ENCODE assay signal across 1 cellular context in genomic region chr14:103711516-103712431, GRCh38.
TF ChIP-seq lines count a peak whose summit lies in the region.

No MANE protein-coding gene starts in this region.

TF ChIP-seq in HEK293, 187 proteins besides CTCF, POLR2A, EP300 and RAD21 (continued from another document):
- TF ChIP-seq ZFP3 (tag by site-specific recombination; IDR thresholded peaks at IDR 0.05; ENCODE audit: low read depth) (no peak), ZNF211 (tag by site-specific recombination; IDR thresholded peaks at IDR 0.05; ENCODE audit: low read depth) (no peak), ZNF335 (tag by site-specific recombination; conservative IDR thresholded peaks at IDR 0.05) (no peak), ZNF600 (tag by site-specific recombination; IDR thresholded peaks at IDR 0.05) (peak; percentile 8; the same call in 1 of the 2 replicates), ZNF747 (tag by site-specific recombination; IDR thresholded peaks at IDR 0.05) (no peak), ZBTB7A (tag by site-specific recombination; IDR thresholded peaks at IDR 0.05; ENCODE audit: low read depth) (no peak), MEIS1 (CRISPR knock-in tag; IDR thresholded peaks at IDR 0.05; ENCODE audit: borderline replicate concordance) (no peak), BCL11B (tag by site-specific recombination; IDR thresholded peaks at IDR 0.05; ENCODE audit: low read depth) (no peak), ZNF146 (tag by site-specific recombination; IDR thresholded peaks at IDR 0.05) (no peak), SCRT2 (tag by site-specific recombination; IDR thresholded peaks at IDR 0.05) (no peak), ZNF302 (tag by site-specific recombination; IDR thresholded peaks at IDR 0.05; ENCODE audit: low read depth) (no peak), ZNF341 (tag by site-specific recombination; IDR thresholded peaks at IDR 0.05; ENCODE audit: low read depth) (no peak), GLIS1 (tag by site-specific recombination; IDR thresholded peaks at IDR 0.05) (peak; percentile 92), ZBTB20 (tag by site-specific recombination; IDR thresholded peaks at IDR 0.05) (no peak), ZNF426 (tag by site-specific recombination; IDR thresholded peaks at IDR 0.05) (no peak), GLI2 (tag by site-specific recombination; IDR thresholded peaks at IDR 0.05; ENCODE audit: borderline replicate concordance, low read depth) (no peak), ZNF692 (tag by site-specific recombination; IDR thresholded peaks at IDR 0.05) (peak; percentile 85), ZBTB26 (tag by site-specific recombination; optimal IDR thresholded peaks at IDR 0.05) (no peak), SP3 (tag by site-specific recombination; IDR thresholded peaks at IDR 0.05) (no peak), HOXC10 (CRISPR knock-in tag; IDR thresholded peaks at IDR 0.05) (no peak), IKZF3 (tag by site-specific recombination; IDR thresholded peaks at IDR 0.05) (peak; percentile 36; the same call in 1 of the 2 replicates), ZNF768 (tag by site-specific recombination; IDR thresholded peaks at IDR 0.05) (no peak), ZNF24 (tag by site-specific recombination; IDR thresholded peaks at IDR 0.05) (no peak), ZNF513 (tag by site-specific recombination; IDR thresholded peaks at IDR 0.05) (no peak), ZFHX2 (tag by site-specific recombination; conservative IDR thresholded peaks at IDR 0.05) (no peak), ZNF48 (tag by site-specific recombination; IDR thresholded peaks at IDR 0.05) (no peak), ZBTB6 (tag by site-specific recombination; IDR thresholded peaks at IDR 0.05) (no peak), ZNF76 (tag by site-specific recombination; IDR thresholded peaks at IDR 0.05; ENCODE audit: borderline replicate concordance, low read depth) (no peak), ZNF112 (tag by site-specific recombination; IDR thresholded peaks at IDR 0.05) (no peak), ZNF777 (tag by site-specific recombination; IDR thresholded peaks at IDR 0.05; ENCODE audit: borderline replicate concordance) (no peak), REPIN1 (tag by site-specific recombination; IDR thresholded peaks at IDR 0.05; ENCODE audit: low read depth) (no peak), KLF1 (tag by site-specific recombination; IDR thresholded peaks at IDR 0.05) (peak; percentile 24; the same call in 1 of the 2 replicates), ZBTB1 (tag by site-specific recombination; IDR thresholded peaks at IDR 0.05) (no peak), ZFP69B (tag by site-specific recombination; IDR thresholded peaks at IDR 0.05) (peak; percentile 87), ZNF121 (tag by site-specific recombination; IDR thresholded peaks at IDR 0.05) (no peak), ZNF596 (tag by site-specific recombination; IDR thresholded peaks at IDR 0.05) (no peak), ZNF473 (tag by site-specific recombination; IDR thresholded peaks at IDR 0.05) (no peak), SALL2 (tag by site-specific recombination; IDR thresholded peaks at IDR 0.05; ENCODE audit: borderline replicate concordance) (no peak), OVOL3 (tag by site-specific recombination; IDR thresholded peaks at IDR 0.05) (no peak), ZNF223 (tag by site-specific recombination; IDR thresholded peaks at IDR 0.05) (no peak)
- TF ChIP-seq, protein P1, sequence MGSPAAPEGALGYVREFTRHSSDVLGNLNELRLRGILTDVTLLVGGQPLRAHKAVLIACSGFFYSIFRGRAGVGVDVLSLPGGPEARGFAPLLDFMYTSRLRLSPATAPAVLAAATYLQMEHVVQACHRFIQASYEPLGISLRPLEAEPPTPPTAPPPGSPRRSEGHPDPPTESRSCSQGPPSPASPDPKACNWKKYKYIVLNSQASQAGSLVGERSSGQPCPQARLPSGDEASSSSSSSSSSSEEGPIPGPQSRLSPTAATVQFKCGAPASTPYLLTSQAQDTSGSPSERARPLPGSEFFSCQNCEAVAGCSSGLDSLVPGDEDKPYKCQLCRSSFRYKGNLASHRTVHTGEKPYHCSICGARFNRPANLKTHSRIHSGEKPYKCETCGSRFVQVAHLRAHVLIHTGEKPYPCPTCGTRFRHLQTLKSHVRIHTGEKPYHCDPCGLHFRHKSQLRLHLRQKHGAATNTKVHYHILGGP (tag by site-specific recombination; IDR thresholded peaks at IDR 0.05) = no peak
- TF ChIP-seq, protein P2, sequence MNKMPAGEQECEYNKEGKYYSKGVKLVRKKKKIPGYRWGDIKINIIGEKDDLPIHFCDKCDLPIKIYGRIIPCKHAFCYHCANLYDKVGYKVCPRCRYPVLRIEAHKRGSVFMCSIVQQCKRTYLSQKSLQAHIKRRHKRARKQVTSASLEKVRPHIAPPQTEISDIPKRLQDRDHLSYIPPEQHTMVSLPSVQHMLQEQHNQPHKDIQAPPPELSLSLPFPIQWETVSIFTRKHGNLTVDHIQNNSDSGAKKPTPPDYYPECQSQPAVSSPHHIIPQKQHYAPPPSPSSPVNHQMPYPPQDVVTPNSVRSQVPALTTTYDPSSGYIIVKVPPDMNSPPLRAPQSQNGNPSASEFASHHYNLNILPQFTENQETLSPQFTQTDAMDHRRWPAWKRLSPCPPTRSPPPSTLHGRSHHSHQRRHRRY (tag by site-specific recombination; IDR thresholded peaks at IDR 0.05) = no peak
- TF ChIP-seq, protein P3, sequence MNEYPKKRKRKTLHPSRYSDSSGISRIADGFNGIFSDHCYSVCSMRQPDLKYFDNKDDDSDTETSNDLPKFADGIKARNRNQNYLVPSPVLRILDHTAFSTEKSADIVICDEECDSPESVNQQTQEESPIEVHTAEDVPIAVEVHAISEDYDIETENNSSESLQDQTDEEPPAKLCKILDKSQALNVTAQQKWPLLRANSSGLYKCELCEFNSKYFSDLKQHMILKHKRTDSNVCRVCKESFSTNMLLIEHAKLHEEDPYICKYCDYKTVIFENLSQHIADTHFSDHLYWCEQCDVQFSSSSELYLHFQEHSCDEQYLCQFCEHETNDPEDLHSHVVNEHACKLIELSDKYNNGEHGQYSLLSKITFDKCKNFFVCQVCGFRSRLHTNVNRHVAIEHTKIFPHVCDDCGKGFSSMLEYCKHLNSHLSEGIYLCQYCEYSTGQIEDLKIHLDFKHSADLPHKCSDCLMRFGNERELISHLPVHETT (tag by site-specific recombination; IDR thresholded peaks at IDR 0.05) = no peak
